Comparison of ENCODE assay signal across 8 cellular contexts in genomic region chr13:95643814-95644598, GRCh38. TPM values are rescaled to one million over a fixed set of nuclear protein-coding genes. Genes with fewer than 3 reads are reported as not detected.
DNase-seq lines count a peak whose midpoint lies in the region; ATAC-seq and TF ChIP-seq lines count a peak whose summit lies in the region.

No MANE protein-coding gene starts in this region.

- DNase-seq in activated CD4-positive, alpha-beta T cell treated with anti-CD3 and anti-CD28 coated beads, Interleukin-2, amount 10 ng/mL, durations not matched to agents 7 days and 5 days, result no peak
- DNase-seq in activated CD4-positive, alpha-beta T cell treated with anti-CD3 and anti-CD28 coated beads, Interleukin-2, amount 50 U/mL, for 1 hour, result no peak
- DNase-seq in activated B cell treated with CpG ODN at 0.5 μM for 24 hours, result no peak
- DNase-seq in foreskin melanocyte, result peak; percentile 48
- DNase-seq in osteocyte (ENCODE audit: extremely low spot score, unreplicated experiment), result peak; percentile 87
- no peak for DNase-seq in T-helper 1 cell
- DNase-seq in COR-L47 (lab: John Stamatoyannopoulos, UW), result no peak

- intact Hi-C loops in activated B cell treated with CpG ODN at 0.5 μM for 24 hours (cut with micrococcal nuclease), result no loop called here

- H3K36me3 Mint-ChIP-seq in activated CD4-positive, alpha-beta T cell treated with anti-CD3 and anti-CD28 coated beads, Interleukin-2, amount 10 ng/mL, durations not matched to agents 7 days and 5 days (ENCODE audit: low read depth), result no peaks in the 10 kb centered on the region
- H3K36me3 Mint-ChIP-seq in activated B cell treated with CpG ODN at 0.5 μM for 24 hours (ENCODE audit: low read depth), result no peaks in the 10 kb centered on the region
- peaks cover 14% of the 10 kb centered on the region for H3K36me3 Mint-ChIP-seq in osteocyte (ENCODE audit: unreplicated experiment)

- peaks cover 9% of the 10 kb centered on the region for H3K4me1 Mint-ChIP-seq in activated CD4-positive, alpha-beta T cell treated with anti-CD3 and anti-CD28 coated beads, Interleukin-2, amount 10 ng/mL, durations not matched to agents 7 days and 5 days
- peaks cover 13% of the 10 kb centered on the region for H3K4me1 Mint-ChIP-seq in activated B cell treated with CpG ODN at 0.5 μM for 24 hours
- peaks cover 35% of the 10 kb centered on the region for H3K4me1 Mint-ChIP-seq in osteocyte (ENCODE audit: unreplicated experiment)

- ATAC-seq in HG03159 (IDR thresholded peaks at IDR 0.05; ENCODE audit: unreplicated experiment) (peak; percentile 38), activated B cell treated with CpG ODN at 0.5 μM for 24 hours (ENCODE audit: low read depth) (no peak)

- CTCF ChIA-PET in activated CD4-positive, alpha-beta T cell treated with anti-CD3 and anti-CD28 coated beads, Interleukin-2, amount 10 ng/mL, durations not matched to agents 7 days and 5 days (lab: Charles Lee), result no interaction called here
- CTCF ChIA-PET in activated B cell treated with CpG ODN at 0.5 μM for 24 hours (lab: Charles Lee), result no interaction called here

- POLR2A ChIA-PET in activated CD4-positive, alpha-beta T cell treated with anti-CD3 and anti-CD28 coated beads, Interleukin-2, amount 10 ng/mL, durations not matched to agents 7 days and 5 days (lab: Charles Lee), result no interaction called here
- POLR2A ChIA-PET in activated B cell treated with CpG ODN at 0.5 μM for 24 hours (lab: Charles Lee), result no interaction called here

- peak overlapping the region; percentile 30 for H3K4me3 Mint-ChIP-seq in activated CD4-positive, alpha-beta T cell treated with anti-CD3 and anti-CD28 coated beads, Interleukin-2, amount 10 ng/mL, durations not matched to agents 7 days and 5 days
- peak overlapping the region; percentile 59 for H3K4me3 Mint-ChIP-seq in activated B cell treated with CpG ODN at 0.5 μM for 24 hours
- H3K4me3 Mint-ChIP-seq in osteocyte (ENCODE audit: unreplicated experiment), result peak overlapping the region; percentile 95

- no peak for TF ChIP-seq CTCF in activated B cell treated with CpG ODN at 0.5 μM for 24 hours (IDR thresholded peaks at IDR 0.05)
- no peak for TF ChIP-seq CTCF in osteocyte (IDR thresholded peaks at IDR 0.05)

- peaks cover 54% of the 10 kb centered on the region for H3K27me3 Mint-ChIP-seq in activated CD4-positive, alpha-beta T cell treated with anti-CD3 and anti-CD28 coated beads, Interleukin-2, amount 10 ng/mL, durations not matched to agents 7 days and 5 days
- H3K27me3 Mint-ChIP-seq in activated B cell treated with CpG ODN at 0.5 μM for 24 hours (peaks cover 35% of the 10 kb centered on the region), osteocyte (ENCODE audit: unreplicated experiment) (no peaks in the 10 kb centered on the region)

- H3K27ac Mint-ChIP-seq in activated CD4-positive, alpha-beta T cell treated with anti-CD3 and anti-CD28 coated beads, Interleukin-2, amount 10 ng/mL, durations not matched to agents 7 days and 5 days, result no peak overlapping the region
- H3K27ac Mint-ChIP-seq in activated B cell treated with CpG ODN at 0.5 μM for 24 hours (no peak overlapping the region), osteocyte (ENCODE audit: unreplicated experiment) (peak overlapping the region; percentile 97)

- no peaks in the 10 kb centered on the region for H3K9me3 Mint-ChIP-seq in activated CD4-positive, alpha-beta T cell treated with anti-CD3 and anti-CD28 coated beads, Interleukin-2, amount 10 ng/mL, durations not matched to agents 7 days and 5 days
- H3K9me3 Mint-ChIP-seq in activated B cell treated with CpG ODN at 0.5 μM for 24 hours (no peaks in the 10 kb centered on the region), osteocyte (ENCODE audit: unreplicated experiment) (no peaks in the 10 kb centered on the region)

RNA-seq across cellular contexts. Expression of gene DZIP1, which starts 0.5 kb away (rescaled TPM):
- under 1 TPM; 0.05 to 0.15 TPM for total RNA-seq in activated CD4-positive, alpha-beta T cell treated with anti-CD3 and anti-CD28 coated beads, Interleukin-2, amount 10 ng/mL, durations not matched to agents 7 days and 5 days
- total RNA-seq in activated B cell treated with CpG ODN at 0.5 μM for 24 hours (not detected in 2 replicates), osteocyte (45.0 and 50.8 TPM in 2 replicates)

RNA-seq across cellular contexts. Expression of gene DNAJC3, which starts 32.9 kb away (rescaled TPM):
- total RNA-seq in activated CD4-positive, alpha-beta T cell treated with anti-CD3 and anti-CD28 coated beads, Interleukin-2, amount 10 ng/mL, durations not matched to agents 7 days and 5 days, result 10 to 100 TPM; 20.3 to 21.6 TPM
- total RNA-seq in activated B cell treated with CpG ODN at 0.5 μM for 24 hours, result 14.7 and 17.4 TPM in 2 replicates
- 45.9 and 47.8 TPM in 2 replicates for total RNA-seq in osteocyte

Comparison
In these comparisons a context has a peak if more than half of its experiments do, and no peak if none do; other contexts are left out.
1. DNase-seq: peak in foreskin melanocyte (single experiment) and osteocyte (single experiment); none in activated CD4-positive, alpha-beta T cell treated with anti-CD3 and anti-CD28 coated beads, Interleukin-2, amount 10 ng/mL, durations not matched to agents 7 days and 5 days (single experiment), activated CD4-positive, alpha-beta T cell treated with anti-CD3 and anti-CD28 coated beads, Interleukin-2, amount 50 U/mL, for 1 hour (single experiment), activated B cell treated with CpG ODN at 0.5 μM for 24 hours (single experiment), T-helper 1 cell (0 of 5) and COR-L47 (single experiment).
2. H3K4me3 Mint-ChIP-seq: peak in every context shown above with its lines; median percentile 95 in osteocyte; 59 in activated B cell treated with CpG ODN at 0.5 μM for 24 hours; 30 in activated CD4-positive, alpha-beta T cell treated with anti-CD3 and anti-CD28 coated beads, Interleukin-2, amount 10 ng/mL, durations not matched to agents 7 days and 5 days.
3. RNA of gene DZIP1, which starts 0.5 kb away (total RNA-seq): 45.0 to 50.8 TPM in osteocyte; 0.05 to 0.15 TPM in activated CD4-positive, alpha-beta T cell treated with anti-CD3 and anti-CD28 coated beads, Interleukin-2, amount 10 ng/mL, durations not matched to agents 7 days and 5 days and not detected in activated B cell treated with CpG ODN at 0.5 μM for 24 hours; every median in the first group is over 10 times any median in the second.